Comparison of ENCODE assay signal across 1 cellular context in genomic region chr5:78243091-78243490, GRCh38.
TF ChIP-seq lines count a peak whose summit lies in the region.

No MANE protein-coding gene starts in this region.

TF ChIP-seq in GM12878, 131 proteins besides CTCF, POLR2A, EP300 and RAD21 (continued from another document):
- TF ChIP-seq ATF2 (IDR thresholded peaks at IDR 0.05; ENCODE audit: low read length) = no peak
